In genomic region chr14:77241955-77242354, GRCh38 we compare ENCODE assay signal across 34 cellular contexts. TPM values are rescaled to one million over a fixed set of nuclear protein-coding genes. Genes with fewer than 3 reads are reported as not detected.
A peak's percentile ranks its signal among the peaks of the same experiment; 100 is the strongest.
DNase-seq lines count a peak whose midpoint lies in the region; ATAC-seq and TF ChIP-seq lines count a peak whose summit lies in the region.
"Had no signal": no experiment of that assay in that cellular context is flagged by ENCODE, and none has a peak within 500 bp of the region (broad histone marks: within the 10 kb centered on the region; RNA-seq: fewer than 3 reads in every experiment).

No MANE protein-coding gene starts in this region.

- CTCF ChIA-PET in SK-N-SH (lab: Yijun Ruan, JAX), result interaction anchor here (1.0 kb wide), 1 partner anchor 38 kb away, joined by 3 read pairs; no protein-coding TSS in a partner anchor

- H3K27ac Mint-ChIP-seq in neural progenitor cell, result no peak overlapping the region
- H3K27ac Mint-ChIP-seq: activated CD4-positive, alpha-beta T cell treated with anti-CD3 and anti-CD28 coated beads, Interleukin-2, amount 10 ng/mL, durations not matched to agents 24 days and 14 days; activated naive CD8-positive, alpha-beta T cell treated with anti-CD3 and anti-CD28 coated beads, Interleukin-2, amount 10 ng/mL, durations not matched to agents 7 days and 5 days; CD8-positive, alpha-beta memory T cell; nephron progenitor cell had no signal

- H3K4me2 ChIP-seq in SK-N-SH (no peak overlapping the region), GM23248 (ENCODE audit: unreplicated experiment) (no peak overlapping the region), neural progenitor cell (no peak overlapping the region)

- POLR2A ChIA-PET in SK-N-SH (lab: Yijun Ruan, JAX), result no interaction called here

- no peaks in the 10 kb centered on the region for H3K36me3 Mint-ChIP-seq in neural progenitor cell
- H3K36me3 Mint-ChIP-seq: activated naive CD8-positive, alpha-beta T cell treated with anti-CD3 and anti-CD28 coated beads, Interleukin-2, amount 10 ng/mL, durations not matched to agents 7 days and 5 days had no signal

- DNase-seq in SK-N-SH, result no peak
- DNase-seq in GM23248, result peak; percentile 9
- DNase-seq in astrocyte of the hippocampus (ENCODE audit: low read depth, low spot score), result peak; percentile 13
- DNase-seq in neural progenitor cell (ENCODE audit: low spot score), result peak; percentile 30
- no peak for DNase-seq in NCI-H2029 (lab: John Stamatoyannopoulos, UW)
- no peak for DNase-seq in NAMALWA (ENCODE audit: low spot score)
- DNase-seq: activated CD4-positive, alpha-beta T cell treated with anti-CD3 and anti-CD28 coated beads, Interleukin-2, amount 10 ng/mL, durations not matched to agents 24 days and 14 days; activated effector memory CD4-positive, alpha-beta T cell treated with anti-CD3 and anti-CD28 coated beads, Interleukin-2, amount 50 U/mL, for 16 hours; activated naive CD8-positive, alpha-beta T cell treated with anti-CD3 and anti-CD28 coated beads, Interleukin-2, amount 10 ng/mL, durations not matched to agents 7 days and 5 days; activated T-cell treated with anti-CD3 and anti-CD28 coated beads, Interleukin-2, amount 50 U/mL, for 1 hour; AML-193; GDM1; lower lobe of right lung; mucosa of descending colon; NCI-H1436 treated with DMSO at 0.1 percent for 48 hours; NCI-H446 treated with DMSO at 0.1 percent for 48 hours; NCI-H82; nephron progenitor cell; pancreas; stimulated activated CD4-positive, alpha-beta T cell treated with anti-CD3 and anti-CD28 coated beads, Interleukin-4, amount 100 ng/mL, for 1 hour; substantia nigra; T-helper 9 cell; upper lobe of left lung had no signal

- H2AFZ ChIP-seq in SK-N-SH (ENCODE audit: low read depth) (no peak overlapping the region), GM23248 (no peak overlapping the region), neural progenitor cell (replicated peaks) (no peak overlapping the region)

- H3K79me2 ChIP-seq in SK-N-SH (ENCODE audit: insufficient read depth) (no peaks in the 10 kb centered on the region), GM23248 (ENCODE audit: insufficient read depth) (no peaks in the 10 kb centered on the region), neural progenitor cell (ENCODE audit: low read depth) (no peaks in the 10 kb centered on the region)

- H3K36me3 ChIP-seq in SK-N-SH (replicated peaks in 1 of 2; ENCODE audit: control insufficient read depth in 1 of 2, insufficient read depth in 2 of 2, low read length in 1 of 2), result no peaks in the 10 kb centered on the region
- H3K36me3 ChIP-seq in GM23248 (ENCODE audit: low read depth), result no peaks in the 10 kb centered on the region
- no peaks in the 10 kb centered on the region for H3K36me3 ChIP-seq in neural progenitor cell
- H3K36me3 ChIP-seq: gastroesophageal sphincter, HAP-1, lower lobe of right lung, pancreas, upper lobe of left lung had no signal

- no peak for TF ChIP-seq CTCF in SK-N-SH (IDR thresholded peaks at IDR 0.05)
- TF ChIP-seq CTCF in neural progenitor cell (IDR thresholded peaks at IDR 0.05), result no peak

- H3F3A ChIP-seq in SK-N-SH (replicated peaks; ENCODE audit: insufficient read depth) (no peaks in the 10 kb centered on the region), GM23248 (ENCODE audit: insufficient read depth) (no peaks in the 10 kb centered on the region), neural progenitor cell (ENCODE audit: low read depth) (no peaks in the 10 kb centered on the region)

- no peaks in the 10 kb centered on the region; the same call in 1 of the 2 replicates for H3K27me3 ChIP-seq in SK-N-SH (ENCODE audit: insufficient read depth)
- H3K27me3 ChIP-seq in GM23248 (replicated peaks; ENCODE audit: insufficient read depth), result peaks cover 7% of the 10 kb centered on the region; the same call in 1 of the 2 replicates
- H3K27me3 ChIP-seq in neural progenitor cell, result no peaks in the 10 kb centered on the region
- H3K27me3 ChIP-seq: pancreas, upper lobe of left lung had no signal

- H3K27ac ChIP-seq in SK-N-SH (ENCODE audit: low read depth in 2 of 2, low read length in 1 of 2) (no peak overlapping the region), GM23248 (no peak overlapping the region), neural progenitor cell (no peak overlapping the region)
- H3K27ac ChIP-seq: 22Rv1, gastroesophageal sphincter, lower lobe of right lung, pancreas, upper lobe of left lung had no signal

- in situ Hi-C loops in GM23248 (cut with MboI), result no loop called here

- H3K4me3 ChIP-seq in SK-N-SH (ENCODE audit: low read depth in 2 of 2, low read length in 1 of 2) (no peak overlapping the region), GM23248 (no peak overlapping the region), neural progenitor cell (no peak overlapping the region)
- H3K4me3 ChIP-seq: gastroesophageal sphincter, HAP-1, lower lobe of right lung, mucosa of descending colon, pancreas, upper lobe of left lung had no signal

- H3K9me2 ChIP-seq in SK-N-SH (no peaks in the 10 kb centered on the region), GM23248 (ENCODE audit: insufficient read depth) (no peaks in the 10 kb centered on the region)

- TF ChIP-seq RAD21 in SK-N-SH (IDR thresholded peaks at IDR 0.05; ENCODE audit: low read length), result no peak

- H3K4me3 Mint-ChIP-seq in neural progenitor cell, result no peak overlapping the region
- H3K4me3 Mint-ChIP-seq: activated CD4-positive, alpha-beta T cell treated with anti-CD3 and anti-CD28 coated beads, Interleukin-2, amount 10 ng/mL, durations not matched to agents 24 days and 14 days; activated naive CD8-positive, alpha-beta T cell treated with anti-CD3 and anti-CD28 coated beads, Interleukin-2, amount 10 ng/mL, durations not matched to agents 7 days and 5 days; CD8-positive, alpha-beta memory T cell; central memory CD8-positive, alpha-beta T cell; nephron progenitor cell had no signal

- H3K4me1 Mint-ChIP-seq in neural progenitor cell, result no peaks in the 10 kb centered on the region
- H3K4me1 Mint-ChIP-seq: activated CD4-positive, alpha-beta T cell treated with anti-CD3 and anti-CD28 coated beads, Interleukin-2, amount 10 ng/mL, durations not matched to agents 24 days and 14 days; activated naive CD8-positive, alpha-beta T cell treated with anti-CD3 and anti-CD28 coated beads, Interleukin-2, amount 10 ng/mL, durations not matched to agents 7 days and 5 days; CD8-positive, alpha-beta memory T cell; central memory CD8-positive, alpha-beta T cell; nephron progenitor cell had no signal

- ATAC-seq in SK-N-SH treated with all-trans-retinoic acid at 6 μM for 48 hours (no peak), HG02610 (IDR thresholded peaks at IDR 0.05; ENCODE audit: unreplicated experiment) (no peak)
- ATAC-seq: gastroesophageal sphincter, lower lobe of right lung, mucosa of descending colon, pancreas had no signal

- H3K4me1 ChIP-seq in SK-N-SH (ENCODE audit: control insufficient read depth in 1 of 2, insufficient read depth in 2 of 2, low read depth in 1 of 2, low read length in 1 of 2) (no peaks in the 10 kb centered on the region), GM23248 (ENCODE audit: insufficient read depth) (no peaks in the 10 kb centered on the region), neural progenitor cell (no peaks in the 10 kb centered on the region)
- H3K4me1 ChIP-seq: gastroesophageal sphincter, HAP-1, lower lobe of right lung, pancreas, upper lobe of left lung had no signal

- no peaks in the 10 kb centered on the region for H4K20me1 ChIP-seq in SK-N-SH (ENCODE audit: insufficient read depth)
- H4K20me1 ChIP-seq in GM23248 (ENCODE audit: insufficient read depth), result no peaks in the 10 kb centered on the region
- H4K20me1 ChIP-seq in neural progenitor cell (ENCODE audit: low read depth), result no peaks in the 10 kb centered on the region

- WGBS in SK-N-SH (ENCODE audit: low lambda C conversion rate), result 61% methylated on average over 2 of the region's 2 CpGs
- WGBS in GM23248 (ENCODE audit: low coverage in 1 of 2, low lambda C conversion rate in 2 of 2, missing lambda C conversion rate in 2 of 2), 2 experiments, result 45 to 51% methylated on average over 2 of the region's 2 CpGs

- H3K9me3 ChIP-seq in SK-N-SH, result no peaks in the 10 kb centered on the region
- no peaks in the 10 kb centered on the region for H3K9me3 ChIP-seq in GM23248 (ENCODE audit: low read depth)
- no peaks in the 10 kb centered on the region for H3K9me3 ChIP-seq in neural progenitor cell (ENCODE audit: low read depth)
- H3K9me3 ChIP-seq: gastroesophageal sphincter, HAP-1, lower lobe of right lung, mucosa of descending colon, pancreas, upper lobe of left lung had no signal

- H3K27me3 Mint-ChIP-seq in neural progenitor cell (ENCODE audit: insufficient read depth, low read depth), result peaks cover 6% of the 10 kb centered on the region
- H3K27me3 Mint-ChIP-seq: activated CD4-positive, alpha-beta T cell treated with anti-CD3 and anti-CD28 coated beads, Interleukin-2, amount 10 ng/mL, durations not matched to agents 24 days and 14 days; activated naive CD8-positive, alpha-beta T cell treated with anti-CD3 and anti-CD28 coated beads, Interleukin-2, amount 10 ng/mL, durations not matched to agents 7 days and 5 days; central memory CD8-positive, alpha-beta T cell had no signal

- no peak for TF ChIP-seq EP300 in SK-N-SH (IDR thresholded peaks at IDR 0.05; ENCODE audit: borderline replicate concordance in 1 of 2, low read depth in 1 of 2, low read length in 1 of 2)

- H3K9me3 Mint-ChIP-seq in neural progenitor cell, result no peaks in the 10 kb centered on the region
- H3K9me3 Mint-ChIP-seq: activated CD4-positive, alpha-beta T cell treated with anti-CD3 and anti-CD28 coated beads, Interleukin-2, amount 10 ng/mL, durations not matched to agents 24 days and 14 days; activated naive CD8-positive, alpha-beta T cell treated with anti-CD3 and anti-CD28 coated beads, Interleukin-2, amount 10 ng/mL, durations not matched to agents 7 days and 5 days; CD8-positive, alpha-beta memory T cell; central memory CD8-positive, alpha-beta T cell; nephron progenitor cell had no signal

- no peak overlapping the region for H3K9ac ChIP-seq in SK-N-SH
- H3K9ac ChIP-seq in GM23248, result no peak overlapping the region
- H3K9ac ChIP-seq in neural progenitor cell, result no peak overlapping the region

TF ChIP-seq in SK-N-SH treated with all-trans-retinoic acid at 6 μM for 48 hours, 23 proteins besides CTCF, POLR2A, EP300 and RAD21 (continues in another document):
- TF ChIP-seq ZFP3 (CRISPR knock-in tag; IDR thresholded peaks at IDR 0.05) (no peak), ZFP30 (CRISPR knock-in tag; IDR thresholded peaks at IDR 0.05) (no peak), ZC3H10 (CRISPR knock-in tag; IDR thresholded peaks at IDR 0.05) (no peak), GLIS3 (CRISPR knock-in tag; IDR thresholded peaks at IDR 0.05) (no peak), RARB (CRISPR knock-in tag; IDR thresholded peaks at IDR 0.05) (no peak), TOX (CRISPR knock-in tag; IDR thresholded peaks at IDR 0.05; ENCODE audit: borderline replicate concordance) (no peak), ZNF565 (CRISPR knock-in tag; conservative IDR thresholded peaks at IDR 0.05; ENCODE audit: low read depth) (no peak)

RNA-seq across cellular contexts. Expression of gene NGB, which starts 29.1 kb away (rescaled TPM):
- polyA plus RNA-seq in SK-N-SH (2012; rRNA removed) (not detected in 2 replicates), GM23248 (2016; fragmentation: Nextera tagmentation; extraction: Ambion mirVana) (not detected in 2 replicates)
- 0.01 TPM in 1 of 2 replicates, not detected in the other for polyA plus RNA-seq in SK-N-SH (2012; cell fraction: cytosol; rRNA removed)
- polyA plus RNA-seq in SK-N-SH (2012; cell fraction: nucleus; rRNA removed), result not detected in 2 replicates
- not detected in 2 replicates for total RNA-seq in GM23248 (2014; rRNA removed; shearing (Covaris generic))
- not detected in 2 replicates for total RNA-seq in neural progenitor cell (ENCODE audit: low replicate concordance)
- total RNA-seq: activated CD4-positive, alpha-beta T cell treated with anti-CD3 and anti-CD28 coated beads, Interleukin-2, amount 10 ng/mL, durations not matched to agents 24 days and 14 days; activated CD8-positive, alpha-beta memory T cell treated with anti-CD3 and anti-CD28 coated beads for 36 hours; activated naive CD8-positive, alpha-beta T cell treated with anti-CD3 and anti-CD28 coated beads, Interleukin-2, amount 10 ng/mL, durations not matched to agents 7 days and 5 days; astrocyte; CD8-positive, alpha-beta memory T cell; dermis microvascular lymphatic vessel endothelial cell; HT1080; lower lobe of right lung had no signal
- polyA plus RNA-seq: CD8-positive, alpha-beta memory T cell had no signal

Comparison
In these comparisons a context has a peak if more than half of its experiments do, and no peak if none do; other contexts are left out.
1. DNase-seq: peak in GM23248 (single experiment), astrocyte of the hippocampus (single experiment) and neural progenitor cell (single experiment); none in SK-N-SH (single experiment), NCI-H2029 (single experiment) and NAMALWA (single experiment).